1 cellular context compared by ENCODE assay signal in the genomic region with DNA sequence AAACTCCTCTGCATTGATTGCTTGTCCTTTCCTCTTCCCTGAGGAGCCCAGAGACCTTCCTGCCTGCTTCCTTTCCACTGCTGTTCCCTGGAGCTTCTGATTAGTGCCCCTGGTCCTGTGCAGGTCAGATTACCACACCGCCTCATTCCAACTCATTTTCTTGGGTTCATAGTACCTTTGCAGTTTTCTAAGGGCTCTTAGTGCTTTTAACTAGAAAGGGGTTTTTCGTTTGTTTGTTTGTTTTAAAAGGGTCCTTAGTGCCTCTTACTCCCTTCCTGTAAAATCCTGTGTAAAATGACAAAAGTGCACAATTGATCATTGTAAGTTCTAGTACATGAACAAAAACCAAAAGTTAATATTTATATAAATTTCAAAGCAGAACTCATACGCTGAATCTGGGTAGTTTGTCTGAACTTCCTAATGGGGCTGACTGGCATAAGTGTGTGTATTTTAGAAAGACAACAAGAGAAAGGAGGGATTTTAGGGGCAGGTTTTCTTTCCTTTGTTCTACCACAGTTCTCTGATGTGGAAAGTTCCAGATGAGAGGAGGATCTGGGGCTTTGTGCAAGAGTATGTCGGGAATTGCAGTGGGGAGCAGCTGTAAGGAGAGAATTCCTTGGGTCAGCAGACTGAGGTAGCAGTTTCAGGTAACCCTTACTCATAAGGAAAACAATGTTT.
TF ChIP-seq lines count a peak whose summit lies in the region.

No MANE protein-coding gene starts in this region.

TF ChIP-seq in HepG2, 621 proteins besides CTCF, POLR2A, EP300 and RAD21 (continued from another document and continues in another):
- TF ChIP-seq TP53 (CRISPR knock-in tag; conservative IDR thresholded peaks at IDR 0.05) (no peak), PHF21A (CRISPR knock-in tag; IDR thresholded peaks at IDR 0.05) (peak; percentile 59), NR2F1 (CRISPR knock-in tag; IDR thresholded peaks at IDR 0.05) (peak; percentile 36 to 67; a peak in 2 of 4 replicates), MIER2 (CRISPR knock-in tag; IDR thresholded peaks at IDR 0.05) (no peak), NR2F6 (IDR thresholded peaks at IDR 0.05) (peak; percentile 74), NR2F6 (CRISPR knock-in tag; IDR thresholded peaks at IDR 0.05) (peak; percentile 57), RXRA (CRISPR knock-in tag; IDR thresholded peaks at IDR 0.05) (peak; percentile 36; the same call in 1 of the 2 replicates), ZNF260 (CRISPR knock-in tag; IDR thresholded peaks at IDR 0.05; ENCODE audit: borderline replicate concordance, low read depth) (no peak), ZNF431 (CRISPR knock-in tag; IDR thresholded peaks at IDR 0.05; ENCODE audit: borderline replicate concordance, low read depth) (no peak), ZNF317 (CRISPR knock-in tag; IDR thresholded peaks at IDR 0.05) (0 out of 2 replicates have a peak, but pooled peaks have one; percentile 31), ADNP (CRISPR knock-in tag; IDR thresholded peaks at IDR 0.05) (no peak), AKAP8 (CRISPR knock-in tag; IDR thresholded peaks at IDR 0.05) (no peak), ZNF644 (CRISPR knock-in tag; IDR thresholded peaks at IDR 0.05; ENCODE audit: low read depth) (no peak; the same call in 1 of the 2 replicates), ZFP36L1 (CRISPR knock-in tag; IDR thresholded peaks at IDR 0.05) (no peak), CBFB (CRISPR knock-in tag; IDR thresholded peaks at IDR 0.05) (no peak), ZNF615 (CRISPR knock-in tag; IDR thresholded peaks at IDR 0.05; ENCODE audit: borderline replicate concordance) (no peak), ZNF510 (CRISPR knock-in tag; IDR thresholded peaks at IDR 0.05; ENCODE audit: low read depth) (0 out of 2 replicates have a peak, but pooled peaks have one; percentile 16), SCMH1 (CRISPR knock-in tag; IDR thresholded peaks at IDR 0.05; ENCODE audit: borderline replicate concordance) (no peak), RXRB (CRISPR knock-in tag; IDR thresholded peaks at IDR 0.05; ENCODE audit: borderline replicate concordance) (peak; percentile 58), NR2F2 (IDR thresholded peaks at IDR 0.05; ENCODE audit: borderline replicate concordance, low read depth) (peak; percentile 50), FOXP1 (IDR thresholded peaks at IDR 0.05) (0 out of 2 replicates have a peak, but pooled peaks have one; percentile 19), FOXP1 (CRISPR knock-in tag; IDR thresholded peaks at IDR 0.05) (peak; percentile 68; the same call in 1 of the 2 replicates), SOX6 (IDR thresholded peaks at IDR 0.05) (no peak), SOX6 (CRISPR knock-in tag; IDR thresholded peaks at IDR 0.05) (peak; percentile 95), GTF2F1 (IDR thresholded peaks at IDR 0.05; ENCODE audit: low read length) (no peak), ZMAT3 (CRISPR knock-in tag; conservative IDR thresholded peaks at IDR 0.05) (no peak), SUZ12 (IDR thresholded peaks at IDR 0.05; ENCODE audit: low read depth, low read length) (no peak), ARNT2 (CRISPR knock-in tag; IDR thresholded peaks at IDR 0.05; ENCODE audit: low read depth) (no peak), FOXA3 (CRISPR knock-in tag; IDR thresholded peaks at IDR 0.05) (peak; percentile 52), FOXJ3 (CRISPR knock-in tag; IDR thresholded peaks at IDR 0.05; ENCODE audit: borderline replicate concordance) (peak; percentile 61; the same call in 1 of the 2 replicates), ZKSCAN1 (IDR thresholded peaks at IDR 0.05; ENCODE audit: low read length) (peak; percentile 73; the same call in 1 of the 2 replicates)
- TF ChIP-seq, protein P1, sequence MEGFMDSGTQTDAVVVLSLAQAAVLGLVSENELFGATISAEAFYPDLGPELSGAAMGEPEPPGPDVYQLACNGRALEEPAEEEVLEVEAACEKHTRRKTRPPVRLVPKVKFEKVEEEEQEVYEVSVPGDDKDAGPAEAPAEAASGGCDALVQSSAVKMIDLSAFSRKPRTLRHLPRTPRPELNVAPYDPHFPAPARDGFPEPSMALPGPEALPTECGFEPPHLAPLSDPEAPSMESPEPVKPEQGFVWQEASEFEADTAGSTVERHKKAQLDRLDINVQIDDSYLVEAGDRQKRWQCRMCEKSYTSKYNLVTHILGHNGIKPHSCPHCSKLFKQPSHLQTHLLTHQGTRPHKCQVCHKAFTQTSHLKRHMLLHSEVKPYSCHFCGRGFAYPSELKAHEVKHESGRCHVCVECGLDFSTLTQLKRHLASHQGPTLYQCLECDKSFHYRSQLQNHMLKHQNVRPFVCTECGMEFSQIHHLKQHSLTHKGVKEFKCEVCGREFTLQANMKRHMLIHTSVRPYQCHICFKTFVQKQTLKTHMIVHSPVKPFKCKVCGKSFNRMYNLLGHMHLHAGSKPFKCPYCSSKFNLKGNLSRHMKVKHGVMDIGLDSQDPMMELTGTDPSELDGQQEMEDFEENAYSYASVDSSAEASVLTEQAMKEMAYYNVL (CRISPR knock-in tag; IDR thresholded peaks at IDR 0.05; ENCODE audit: borderline replicate concordance): peak; percentile 97
- TF ChIP-seq, protein P2, sequence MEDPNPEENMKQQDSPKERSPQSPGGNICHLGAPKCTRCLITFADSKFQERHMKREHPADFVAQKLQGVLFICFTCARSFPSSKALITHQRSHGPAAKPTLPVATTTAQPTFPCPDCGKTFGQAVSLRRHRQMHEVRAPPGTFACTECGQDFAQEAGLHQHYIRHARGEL (CRISPR knock-in tag; IDR thresholded peaks at IDR 0.05): no peak
- TF ChIP-seq, protein P3, sequence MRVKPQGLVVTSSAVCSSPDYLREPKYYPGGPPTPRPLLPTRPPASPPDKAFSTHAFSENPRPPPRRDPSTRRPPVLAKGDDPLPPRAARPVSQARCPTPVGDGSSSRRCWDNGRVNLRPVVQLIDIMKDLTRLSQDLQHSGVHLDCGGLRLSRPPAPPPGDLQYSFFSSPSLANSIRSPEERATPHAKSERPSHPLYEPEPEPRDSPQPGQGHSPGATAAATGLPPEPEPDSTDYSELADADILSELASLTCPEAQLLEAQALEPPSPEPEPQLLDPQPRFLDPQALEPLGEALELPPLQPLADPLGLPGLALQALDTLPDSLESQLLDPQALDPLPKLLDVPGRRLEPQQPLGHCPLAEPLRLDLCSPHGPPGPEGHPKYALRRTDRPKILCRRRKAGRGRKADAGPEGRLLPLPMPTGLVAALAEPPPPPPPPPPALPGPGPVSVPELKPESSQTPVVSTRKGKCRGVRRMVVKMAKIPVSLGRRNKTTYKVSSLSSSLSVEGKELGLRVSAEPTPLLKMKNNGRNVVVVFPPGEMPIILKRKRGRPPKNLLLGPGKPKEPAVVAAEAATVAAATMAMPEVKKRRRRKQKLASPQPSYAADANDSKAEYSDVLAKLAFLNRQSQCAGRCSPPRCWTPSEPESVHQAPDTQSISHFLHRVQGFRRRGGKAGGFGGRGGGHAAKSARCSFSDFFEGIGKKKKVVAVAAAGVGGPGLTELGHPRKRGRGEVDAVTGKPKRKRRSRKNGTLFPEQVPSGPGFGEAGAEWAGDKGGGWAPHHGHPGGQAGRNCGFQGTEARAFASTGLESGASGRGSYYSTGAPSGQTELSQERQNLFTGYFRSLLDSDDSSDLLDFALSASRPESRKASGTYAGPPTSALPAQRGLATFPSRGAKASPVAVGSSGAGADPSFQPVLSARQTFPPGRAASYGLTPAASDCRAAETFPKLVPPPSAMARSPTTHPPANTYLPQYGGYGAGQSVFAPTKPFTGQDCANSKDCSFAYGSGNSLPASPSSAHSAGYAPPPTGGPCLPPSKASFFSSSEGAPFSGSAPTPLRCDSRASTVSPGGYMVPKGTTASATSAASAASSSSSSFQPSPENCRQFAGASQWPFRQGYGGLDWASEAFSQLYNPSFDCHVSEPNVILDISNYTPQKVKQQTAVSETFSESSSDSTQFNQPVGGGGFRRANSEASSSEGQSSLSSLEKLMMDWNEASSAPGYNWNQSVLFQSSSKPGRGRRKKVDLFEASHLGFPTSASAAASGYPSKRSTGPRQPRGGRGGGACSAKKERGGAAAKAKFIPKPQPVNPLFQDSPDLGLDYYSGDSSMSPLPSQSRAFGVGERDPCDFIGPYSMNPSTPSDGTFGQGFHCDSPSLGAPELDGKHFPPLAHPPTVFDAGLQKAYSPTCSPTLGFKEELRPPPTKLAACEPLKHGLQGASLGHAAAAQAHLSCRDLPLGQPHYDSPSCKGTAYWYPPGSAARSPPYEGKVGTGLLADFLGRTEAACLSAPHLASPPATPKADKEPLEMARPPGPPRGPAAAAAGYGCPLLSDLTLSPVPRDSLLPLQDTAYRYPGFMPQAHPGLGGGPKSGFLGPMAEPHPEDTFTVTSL (CRISPR knock-in tag; IDR thresholded peaks at IDR 0.05; ENCODE audit: borderline replicate concordance): peak; percentile 70; the same call in 1 of the 2 replicates
- TF ChIP-seq, protein P4, sequence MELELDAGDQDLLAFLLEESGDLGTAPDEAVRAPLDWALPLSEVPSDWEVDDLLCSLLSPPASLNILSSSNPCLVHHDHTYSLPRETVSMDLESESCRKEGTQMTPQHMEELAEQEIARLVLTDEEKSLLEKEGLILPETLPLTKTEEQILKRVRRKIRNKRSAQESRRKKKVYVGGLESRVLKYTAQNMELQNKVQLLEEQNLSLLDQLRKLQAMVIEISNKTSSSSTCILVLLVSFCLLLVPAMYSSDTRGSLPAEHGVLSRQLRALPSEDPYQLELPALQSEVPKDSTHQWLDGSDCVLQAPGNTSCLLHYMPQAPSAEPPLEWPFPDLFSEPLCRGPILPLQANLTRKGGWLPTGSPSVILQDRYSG (CRISPR knock-in tag; IDR thresholded peaks at IDR 0.05): no peak
- TF ChIP-seq, protein P5, sequence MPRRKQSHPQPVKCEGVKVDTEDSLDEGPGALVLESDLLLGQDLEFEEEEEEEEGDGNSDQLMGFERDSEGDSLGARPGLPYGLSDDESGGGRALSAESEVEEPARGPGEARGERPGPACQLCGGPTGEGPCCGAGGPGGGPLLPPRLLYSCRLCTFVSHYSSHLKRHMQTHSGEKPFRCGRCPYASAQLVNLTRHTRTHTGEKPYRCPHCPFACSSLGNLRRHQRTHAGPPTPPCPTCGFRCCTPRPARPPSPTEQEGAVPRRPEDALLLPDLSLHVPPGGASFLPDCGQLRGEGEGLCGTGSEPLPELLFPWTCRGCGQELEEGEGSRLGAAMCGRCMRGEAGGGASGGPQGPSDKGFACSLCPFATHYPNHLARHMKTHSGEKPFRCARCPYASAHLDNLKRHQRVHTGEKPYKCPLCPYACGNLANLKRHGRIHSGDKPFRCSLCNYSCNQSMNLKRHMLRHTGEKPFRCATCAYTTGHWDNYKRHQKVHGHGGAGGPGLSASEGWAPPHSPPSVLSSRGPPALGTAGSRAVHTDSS (CRISPR knock-in tag; conservative IDR thresholded peaks at IDR 0.05): no peak
- TF ChIP-seq, protein P6, sequence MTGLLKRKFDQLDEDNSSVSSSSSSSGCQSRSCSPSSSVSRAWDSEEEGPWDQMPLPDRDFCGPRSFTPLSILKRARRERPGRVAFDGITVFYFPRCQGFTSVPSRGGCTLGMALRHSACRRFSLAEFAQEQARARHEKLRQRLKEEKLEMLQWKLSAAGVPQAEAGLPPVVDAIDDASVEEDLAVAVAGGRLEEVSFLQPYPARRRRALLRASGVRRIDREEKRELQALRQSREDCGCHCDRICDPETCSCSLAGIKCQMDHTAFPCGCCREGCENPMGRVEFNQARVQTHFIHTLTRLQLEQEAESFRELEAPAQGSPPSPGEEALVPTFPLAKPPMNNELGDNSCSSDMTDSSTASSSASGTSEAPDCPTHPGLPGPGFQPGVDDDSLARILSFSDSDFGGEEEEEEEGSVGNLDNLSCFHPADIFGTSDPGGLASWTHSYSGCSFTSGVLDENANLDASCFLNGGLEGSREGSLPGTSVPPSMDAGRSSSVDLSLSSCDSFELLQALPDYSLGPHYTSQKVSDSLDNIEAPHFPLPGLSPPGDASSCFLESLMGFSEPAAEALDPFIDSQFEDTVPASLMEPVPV (CRISPR knock-in tag; IDR thresholded peaks at IDR 0.05): no peak
- TF ChIP-seq, protein P7, sequence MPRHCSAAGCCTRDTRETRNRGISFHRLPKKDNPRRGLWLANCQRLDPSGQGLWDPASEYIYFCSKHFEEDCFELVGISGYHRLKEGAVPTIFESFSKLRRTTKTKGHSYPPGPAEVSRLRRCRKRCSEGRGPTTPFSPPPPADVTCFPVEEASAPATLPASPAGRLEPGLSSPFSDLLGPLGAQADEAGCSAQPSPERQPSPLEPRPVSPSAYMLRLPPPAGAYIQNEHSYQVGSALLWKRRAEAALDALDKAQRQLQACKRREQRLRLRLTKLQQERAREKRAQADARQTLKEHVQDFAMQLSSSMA (CRISPR knock-in tag; IDR thresholded peaks at IDR 0.05): no peak
- TF ChIP-seq, protein P8, sequence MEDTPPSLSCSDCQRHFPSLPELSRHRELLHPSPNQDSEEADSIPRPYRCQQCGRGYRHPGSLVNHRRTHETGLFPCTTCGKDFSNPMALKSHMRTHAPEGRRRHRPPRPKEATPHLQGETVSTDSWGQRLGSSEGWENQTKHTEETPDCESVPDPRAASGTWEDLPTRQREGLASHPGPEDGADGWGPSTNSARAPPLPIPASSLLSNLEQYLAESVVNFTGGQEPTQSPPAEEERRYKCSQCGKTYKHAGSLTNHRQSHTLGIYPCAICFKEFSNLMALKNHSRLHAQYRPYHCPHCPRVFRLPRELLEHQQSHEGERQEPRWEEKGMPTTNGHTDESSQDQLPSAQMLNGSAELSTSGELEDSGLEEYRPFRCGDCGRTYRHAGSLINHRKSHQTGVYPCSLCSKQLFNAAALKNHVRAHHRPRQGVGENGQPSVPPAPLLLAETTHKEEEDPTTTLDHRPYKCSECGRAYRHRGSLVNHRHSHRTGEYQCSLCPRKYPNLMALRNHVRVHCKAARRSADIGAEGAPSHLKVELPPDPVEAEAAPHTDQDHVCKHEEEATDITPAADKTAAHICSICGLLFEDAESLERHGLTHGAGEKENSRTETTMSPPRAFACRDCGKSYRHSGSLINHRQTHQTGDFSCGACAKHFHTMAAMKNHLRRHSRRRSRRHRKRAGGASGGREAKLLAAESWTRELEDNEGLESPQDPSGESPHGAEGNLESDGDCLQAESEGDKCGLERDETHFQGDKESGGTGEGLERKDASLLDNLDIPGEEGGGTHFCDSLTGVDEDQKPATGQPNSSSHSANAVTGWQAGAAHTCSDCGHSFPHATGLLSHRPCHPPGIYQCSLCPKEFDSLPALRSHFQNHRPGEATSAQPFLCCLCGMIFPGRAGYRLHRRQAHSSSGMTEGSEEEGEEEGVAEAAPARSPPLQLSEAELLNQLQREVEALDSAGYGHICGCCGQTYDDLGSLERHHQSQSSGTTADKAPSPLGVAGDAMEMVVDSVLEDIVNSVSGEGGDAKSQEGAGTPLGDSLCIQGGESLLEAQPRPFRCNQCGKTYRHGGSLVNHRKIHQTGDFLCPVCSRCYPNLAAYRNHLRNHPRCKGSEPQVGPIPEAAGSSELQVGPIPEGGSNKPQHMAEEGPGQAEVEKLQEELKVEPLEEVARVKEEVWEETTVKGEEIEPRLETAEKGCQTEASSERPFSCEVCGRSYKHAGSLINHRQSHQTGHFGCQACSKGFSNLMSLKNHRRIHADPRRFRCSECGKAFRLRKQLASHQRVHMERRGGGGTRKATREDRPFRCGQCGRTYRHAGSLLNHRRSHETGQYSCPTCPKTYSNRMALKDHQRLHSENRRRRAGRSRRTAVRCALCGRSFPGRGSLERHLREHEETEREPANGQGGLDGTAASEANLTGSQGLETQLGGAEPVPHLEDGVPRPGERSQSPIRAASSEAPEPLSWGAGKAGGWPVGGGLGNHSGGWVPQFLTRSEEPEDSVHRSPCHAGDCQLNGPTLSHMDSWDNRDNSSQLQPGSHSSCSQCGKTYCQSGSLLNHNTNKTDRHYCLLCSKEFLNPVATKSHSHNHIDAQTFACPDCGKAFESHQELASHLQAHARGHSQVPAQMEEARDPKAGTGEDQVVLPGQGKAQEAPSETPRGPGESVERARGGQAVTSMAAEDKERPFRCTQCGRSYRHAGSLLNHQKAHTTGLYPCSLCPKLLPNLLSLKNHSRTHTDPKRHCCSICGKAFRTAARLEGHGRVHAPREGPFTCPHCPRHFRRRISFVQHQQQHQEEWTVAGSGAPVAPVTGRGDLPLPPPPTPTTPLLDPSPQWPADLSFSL (CRISPR knock-in tag; IDR thresholded peaks at IDR 0.05): no peak
